1 cellular context compared by ENCODE assay signal in the genomic region with DNA sequence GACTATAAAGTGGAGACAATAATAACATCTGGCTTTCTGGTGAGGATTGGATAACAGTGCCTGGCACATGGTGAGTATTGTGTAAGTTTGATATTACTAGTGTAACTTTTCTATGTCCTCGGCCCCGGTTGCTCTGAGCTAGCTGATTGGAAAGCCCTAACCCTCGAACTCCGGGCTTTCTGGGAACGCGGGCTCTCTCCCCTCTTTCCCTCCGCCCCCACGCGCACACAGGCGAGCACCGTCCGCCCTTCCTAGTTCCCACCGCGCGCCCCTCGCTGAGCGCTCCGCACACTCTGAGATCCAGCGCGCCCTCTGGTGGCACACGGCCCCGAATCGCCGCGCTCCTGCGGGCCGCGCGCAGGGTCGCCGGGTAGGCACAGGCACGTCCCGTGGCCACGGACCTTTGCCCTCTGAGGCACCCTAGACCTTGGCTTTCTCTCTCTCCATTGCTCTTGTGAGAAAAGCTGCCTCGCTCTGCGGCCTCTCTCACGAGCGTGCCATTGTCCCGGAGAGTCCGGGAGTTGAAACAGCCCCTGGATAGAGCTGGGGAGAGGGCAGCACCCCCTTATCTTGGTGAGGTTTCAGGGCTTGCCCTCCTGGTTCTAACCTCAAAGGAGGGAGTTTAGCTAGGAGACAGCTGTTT.
TF ChIP-seq lines count a peak whose summit lies in the region.

No MANE protein-coding gene starts in this region.

TF ChIP-seq in HepG2, 621 proteins besides CTCF, POLR2A, EP300 and RAD21 (continued from another document and continues in another):
- TF ChIP-seq ZNF703 (CRISPR knock-in tag; IDR thresholded peaks at IDR 0.05; ENCODE audit: borderline replicate concordance) (no peak), TSC22D2 (CRISPR knock-in tag; IDR thresholded peaks at IDR 0.05; ENCODE audit: borderline replicate concordance) (peak; percentile 64; the same call in 1 of the 2 replicates), RELA (CRISPR knock-in tag; IDR thresholded peaks at IDR 0.05) (0 out of 2 replicates have a peak, but pooled peaks have one; percentile 31), HOXA3 (CRISPR knock-in tag; IDR thresholded peaks at IDR 0.05) (peak; percentile 48; the same call in 1 of the 2 replicates), ZSCAN9 (CRISPR knock-in tag; IDR thresholded peaks at IDR 0.05; ENCODE audit: borderline replicate concordance) (no peak), ZNF350 (CRISPR knock-in tag; IDR thresholded peaks at IDR 0.05; ENCODE audit: borderline replicate concordance, low read depth) (peak; percentile 78), ZNF761 (CRISPR knock-in tag; conservative IDR thresholded peaks at IDR 0.05) (0 out of 2 replicates have a peak, but pooled peaks have one; percentile 52), CBX5 (CRISPR knock-in tag; IDR thresholded peaks at IDR 0.05; ENCODE audit: borderline replicate concordance) (peak; percentile 64; the same call in 1 of the 2 replicates), ZNF121 (CRISPR knock-in tag; IDR thresholded peaks at IDR 0.05) (peak; percentile 91), YY1 (IDR thresholded peaks at IDR 0.05; ENCODE audit: insufficient read depth, insufficient replicate concordance, low read depth, low read length) (peak; percentile 37), HDAC1 (CRISPR knock-in tag; IDR thresholded peaks at IDR 0.05) (peak; percentile 61), ZC3H13 (CRISPR knock-in tag; IDR thresholded peaks at IDR 0.05) (0 out of 2 replicates have a peak, but pooled peaks have one; percentile 46), BHLHE40 (IDR thresholded peaks at IDR 0.05; ENCODE audit: low read length) (peak; percentile 38; the same call in 1 of the 2 replicates), RXRA (CRISPR knock-in tag; IDR thresholded peaks at IDR 0.05) (peak; percentile 41; the same call in 1 of the 2 replicates), ZNF781 (CRISPR knock-in tag; IDR thresholded peaks at IDR 0.05; ENCODE audit: borderline replicate concordance, not compliant biosample characterization) (peak; percentile 60), SP5 (CRISPR knock-in tag; IDR thresholded peaks at IDR 0.05; ENCODE audit: borderline replicate concordance, low read depth) (0 out of 2 replicates have a peak, but pooled peaks have one; percentile 28), ZKSCAN5 (CRISPR knock-in tag; IDR thresholded peaks at IDR 0.05) (no peak), MAZ (IDR thresholded peaks at IDR 0.05; ENCODE audit: borderline replicate concordance, low read depth, low read length) (no peak), MAZ (CRISPR knock-in tag; IDR thresholded peaks at IDR 0.05; ENCODE audit: low read depth) (peak; percentile 72; the same call in 1 of the 2 replicates), SOX13 (IDR thresholded peaks at IDR 0.05) (no peak), SOX13 (CRISPR knock-in tag; conservative IDR thresholded peaks at IDR 0.05 in 1 of 2, IDR thresholded peaks at IDR 0.05 in 1 of 2) (peak in 1 of 2 experiments; percentile 46; a peak in 1 of 4 replicates), SSRP1 (CRISPR knock-in tag; IDR thresholded peaks at IDR 0.05) (no peak), ZNF589 (CRISPR knock-in tag; conservative IDR thresholded peaks at IDR 0.05) (peak; percentile 62; the same call in 1 of the 2 replicates), FOXA1 (IDR thresholded peaks at IDR 0.05) (no peak), FOXA1 (CRISPR knock-in tag; IDR thresholded peaks at IDR 0.05) (0 out of 2 replicates have a peak, but pooled peaks have one; percentile 28), FOSL2 (CRISPR knock-in tag; IDR thresholded peaks at IDR 0.05) (peak; percentile 52), MXD4 (CRISPR knock-in tag; IDR thresholded peaks at IDR 0.05) (0 out of 2 replicates have a peak, but pooled peaks have one; percentile 51), ZMYM4 (CRISPR knock-in tag; IDR thresholded peaks at IDR 0.05) (peak; percentile 93)
- TF ChIP-seq, protein P1, sequence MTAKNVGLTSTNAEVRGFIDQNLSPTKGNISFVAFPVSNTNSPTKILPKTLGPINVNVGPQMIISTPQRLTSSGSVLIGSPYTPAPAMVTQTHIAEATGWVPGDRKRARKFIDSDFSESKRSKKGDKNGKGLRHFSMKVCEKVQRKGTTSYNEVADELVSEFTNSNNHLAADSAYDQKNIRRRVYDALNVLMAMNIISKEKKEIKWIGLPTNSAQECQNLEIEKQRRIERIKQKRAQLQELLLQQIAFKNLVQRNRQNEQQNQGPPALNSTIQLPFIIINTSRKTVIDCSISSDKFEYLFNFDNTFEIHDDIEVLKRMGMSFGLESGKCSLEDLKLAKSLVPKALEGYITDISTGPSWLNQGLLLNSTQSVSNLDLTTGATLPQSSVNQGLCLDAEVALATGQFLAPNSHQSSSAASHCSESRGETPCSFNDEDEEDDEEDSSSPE (CRISPR knock-in tag; IDR thresholded peaks at IDR 0.05) = peak; percentile 49; the same call in 1 of the 2 replicates
- TF ChIP-seq, protein P2, sequence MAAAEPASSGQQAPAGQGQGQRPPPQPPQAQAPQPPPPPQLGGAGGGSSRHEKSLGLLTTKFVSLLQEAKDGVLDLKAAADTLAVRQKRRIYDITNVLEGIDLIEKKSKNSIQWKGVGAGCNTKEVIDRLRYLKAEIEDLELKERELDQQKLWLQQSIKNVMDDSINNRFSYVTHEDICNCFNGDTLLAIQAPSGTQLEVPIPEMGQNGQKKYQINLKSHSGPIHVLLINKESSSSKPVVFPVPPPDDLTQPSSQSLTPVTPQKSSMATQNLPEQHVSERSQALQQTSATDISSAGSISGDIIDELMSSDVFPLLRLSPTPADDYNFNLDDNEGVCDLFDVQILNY (CRISPR knock-in tag; conservative IDR thresholded peaks at IDR 0.05) = no peak
- TF ChIP-seq, protein P3, sequence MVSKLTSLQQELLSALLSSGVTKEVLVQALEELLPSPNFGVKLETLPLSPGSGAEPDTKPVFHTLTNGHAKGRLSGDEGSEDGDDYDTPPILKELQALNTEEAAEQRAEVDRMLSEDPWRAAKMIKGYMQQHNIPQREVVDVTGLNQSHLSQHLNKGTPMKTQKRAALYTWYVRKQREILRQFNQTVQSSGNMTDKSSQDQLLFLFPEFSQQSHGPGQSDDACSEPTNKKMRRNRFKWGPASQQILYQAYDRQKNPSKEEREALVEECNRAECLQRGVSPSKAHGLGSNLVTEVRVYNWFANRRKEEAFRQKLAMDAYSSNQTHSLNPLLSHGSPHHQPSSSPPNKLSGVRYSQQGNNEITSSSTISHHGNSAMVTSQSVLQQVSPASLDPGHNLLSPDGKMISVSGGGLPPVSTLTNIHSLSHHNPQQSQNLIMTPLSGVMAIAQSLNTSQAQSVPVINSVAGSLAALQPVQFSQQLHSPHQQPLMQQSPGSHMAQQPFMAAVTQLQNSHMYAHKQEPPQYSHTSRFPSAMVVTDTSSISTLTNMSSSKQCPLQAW (CRISPR knock-in tag; IDR thresholded peaks at IDR 0.05) = peak; percentile 63; the same call in 1 of the 2 replicates
- TF ChIP-seq, protein P4, sequence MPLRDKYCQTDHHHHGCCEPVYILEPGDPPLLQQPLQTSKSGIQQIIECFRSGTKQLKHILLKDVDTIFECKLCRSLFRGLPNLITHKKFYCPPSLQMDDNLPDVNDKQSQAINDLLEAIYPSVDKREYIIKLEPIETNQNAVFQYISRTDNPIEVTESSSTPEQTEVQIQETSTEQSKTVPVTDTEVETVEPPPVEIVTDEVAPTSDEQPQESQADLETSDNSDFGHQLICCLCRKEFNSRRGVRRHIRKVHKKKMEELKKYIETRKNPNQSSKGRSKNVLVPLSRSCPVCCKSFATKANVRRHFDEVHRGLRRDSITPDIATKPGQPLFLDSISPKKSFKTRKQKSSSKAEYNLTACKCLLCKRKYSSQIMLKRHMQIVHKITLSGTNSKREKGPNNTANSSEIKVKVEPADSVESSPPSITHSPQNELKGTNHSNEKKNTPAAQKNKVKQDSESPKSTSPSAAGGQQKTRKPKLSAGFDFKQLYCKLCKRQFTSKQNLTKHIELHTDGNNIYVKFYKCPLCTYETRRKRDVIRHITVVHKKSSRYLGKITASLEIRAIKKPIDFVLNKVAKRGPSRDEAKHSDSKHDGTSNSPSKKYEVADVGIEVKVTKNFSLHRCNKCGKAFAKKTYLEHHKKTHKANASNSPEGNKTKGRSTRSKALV (CRISPR knock-in tag; IDR thresholded peaks at IDR 0.05) = peak; percentile 90
- TF ChIP-seq, protein P5, sequence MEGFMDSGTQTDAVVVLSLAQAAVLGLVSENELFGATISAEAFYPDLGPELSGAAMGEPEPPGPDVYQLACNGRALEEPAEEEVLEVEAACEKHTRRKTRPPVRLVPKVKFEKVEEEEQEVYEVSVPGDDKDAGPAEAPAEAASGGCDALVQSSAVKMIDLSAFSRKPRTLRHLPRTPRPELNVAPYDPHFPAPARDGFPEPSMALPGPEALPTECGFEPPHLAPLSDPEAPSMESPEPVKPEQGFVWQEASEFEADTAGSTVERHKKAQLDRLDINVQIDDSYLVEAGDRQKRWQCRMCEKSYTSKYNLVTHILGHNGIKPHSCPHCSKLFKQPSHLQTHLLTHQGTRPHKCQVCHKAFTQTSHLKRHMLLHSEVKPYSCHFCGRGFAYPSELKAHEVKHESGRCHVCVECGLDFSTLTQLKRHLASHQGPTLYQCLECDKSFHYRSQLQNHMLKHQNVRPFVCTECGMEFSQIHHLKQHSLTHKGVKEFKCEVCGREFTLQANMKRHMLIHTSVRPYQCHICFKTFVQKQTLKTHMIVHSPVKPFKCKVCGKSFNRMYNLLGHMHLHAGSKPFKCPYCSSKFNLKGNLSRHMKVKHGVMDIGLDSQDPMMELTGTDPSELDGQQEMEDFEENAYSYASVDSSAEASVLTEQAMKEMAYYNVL (CRISPR knock-in tag; IDR thresholded peaks at IDR 0.05; ENCODE audit: borderline replicate concordance) = peak; percentile 38; the same call in 1 of the 2 replicates
- TF ChIP-seq, protein P6, sequence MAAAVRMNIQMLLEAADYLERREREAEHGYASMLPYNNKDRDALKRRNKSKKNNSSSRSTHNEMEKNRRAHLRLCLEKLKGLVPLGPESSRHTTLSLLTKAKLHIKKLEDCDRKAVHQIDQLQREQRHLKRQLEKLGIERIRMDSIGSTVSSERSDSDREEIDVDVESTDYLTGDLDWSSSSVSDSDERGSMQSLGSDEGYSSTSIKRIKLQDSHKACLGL (CRISPR knock-in tag; IDR thresholded peaks at IDR 0.05) = peak; percentile 45; the same call in 1 of the 2 replicates
- TF ChIP-seq, protein P7, sequence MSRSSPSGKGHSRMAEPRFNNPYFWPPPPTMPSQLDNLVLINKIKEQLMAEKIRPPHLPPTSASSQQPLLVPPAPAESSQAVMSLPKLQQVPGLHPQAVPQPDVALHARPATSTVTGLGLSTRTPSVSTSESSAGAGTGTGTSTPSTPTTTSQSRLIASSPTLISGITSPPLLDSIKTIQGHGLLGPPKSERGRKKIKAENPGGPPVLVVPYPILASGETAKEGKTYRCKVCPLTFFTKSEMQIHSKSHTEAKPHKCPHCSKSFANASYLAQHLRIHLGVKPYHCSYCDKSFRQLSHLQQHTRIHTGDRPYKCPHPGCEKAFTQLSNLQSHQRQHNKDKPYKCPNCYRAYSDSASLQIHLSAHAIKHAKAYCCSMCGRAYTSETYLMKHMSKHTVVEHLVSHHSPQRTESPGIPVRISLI (CRISPR knock-in tag; IDR thresholded peaks at IDR 0.05; ENCODE audit: borderline replicate concordance) = no peak
- TF ChIP-seq, protein P8, sequence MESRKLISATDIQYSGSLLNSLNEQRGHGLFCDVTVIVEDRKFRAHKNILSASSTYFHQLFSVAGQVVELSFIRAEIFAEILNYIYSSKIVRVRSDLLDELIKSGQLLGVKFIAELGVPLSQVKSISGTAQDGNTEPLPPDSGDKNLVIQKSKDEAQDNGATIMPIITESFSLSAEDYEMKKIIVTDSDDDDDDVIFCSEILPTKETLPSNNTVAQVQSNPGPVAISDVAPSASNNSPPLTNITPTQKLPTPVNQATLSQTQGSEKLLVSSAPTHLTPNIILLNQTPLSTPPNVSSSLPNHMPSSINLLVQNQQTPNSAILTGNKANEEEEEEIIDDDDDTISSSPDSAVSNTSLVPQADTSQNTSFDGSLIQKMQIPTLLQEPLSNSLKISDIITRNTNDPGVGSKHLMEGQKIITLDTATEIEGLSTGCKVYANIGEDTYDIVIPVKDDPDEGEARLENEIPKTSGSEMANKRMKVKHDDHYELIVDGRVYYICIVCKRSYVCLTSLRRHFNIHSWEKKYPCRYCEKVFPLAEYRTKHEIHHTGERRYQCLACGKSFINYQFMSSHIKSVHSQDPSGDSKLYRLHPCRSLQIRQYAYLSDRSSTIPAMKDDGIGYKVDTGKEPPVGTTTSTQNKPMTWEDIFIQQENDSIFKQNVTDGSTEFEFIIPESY (CRISPR knock-in tag; IDR thresholded peaks at IDR 0.05) = no peak
- TF ChIP-seq, protein P9, sequence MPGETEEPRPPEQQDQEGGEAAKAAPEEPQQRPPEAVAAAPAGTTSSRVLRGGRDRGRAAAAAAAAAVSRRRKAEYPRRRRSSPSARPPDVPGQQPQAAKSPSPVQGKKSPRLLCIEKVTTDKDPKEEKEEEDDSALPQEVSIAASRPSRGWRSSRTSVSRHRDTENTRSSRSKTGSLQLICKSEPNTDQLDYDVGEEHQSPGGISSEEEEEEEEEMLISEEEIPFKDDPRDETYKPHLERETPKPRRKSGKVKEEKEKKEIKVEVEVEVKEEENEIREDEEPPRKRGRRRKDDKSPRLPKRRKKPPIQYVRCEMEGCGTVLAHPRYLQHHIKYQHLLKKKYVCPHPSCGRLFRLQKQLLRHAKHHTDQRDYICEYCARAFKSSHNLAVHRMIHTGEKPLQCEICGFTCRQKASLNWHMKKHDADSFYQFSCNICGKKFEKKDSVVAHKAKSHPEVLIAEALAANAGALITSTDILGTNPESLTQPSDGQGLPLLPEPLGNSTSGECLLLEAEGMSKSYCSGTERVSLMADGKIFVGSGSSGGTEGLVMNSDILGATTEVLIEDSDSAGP (CRISPR knock-in tag; IDR thresholded peaks at IDR 0.05; ENCODE audit: borderline replicate concordance) = peak; percentile 61; the same call in 1 of the 2 replicates
- TF ChIP-seq, protein P10, sequence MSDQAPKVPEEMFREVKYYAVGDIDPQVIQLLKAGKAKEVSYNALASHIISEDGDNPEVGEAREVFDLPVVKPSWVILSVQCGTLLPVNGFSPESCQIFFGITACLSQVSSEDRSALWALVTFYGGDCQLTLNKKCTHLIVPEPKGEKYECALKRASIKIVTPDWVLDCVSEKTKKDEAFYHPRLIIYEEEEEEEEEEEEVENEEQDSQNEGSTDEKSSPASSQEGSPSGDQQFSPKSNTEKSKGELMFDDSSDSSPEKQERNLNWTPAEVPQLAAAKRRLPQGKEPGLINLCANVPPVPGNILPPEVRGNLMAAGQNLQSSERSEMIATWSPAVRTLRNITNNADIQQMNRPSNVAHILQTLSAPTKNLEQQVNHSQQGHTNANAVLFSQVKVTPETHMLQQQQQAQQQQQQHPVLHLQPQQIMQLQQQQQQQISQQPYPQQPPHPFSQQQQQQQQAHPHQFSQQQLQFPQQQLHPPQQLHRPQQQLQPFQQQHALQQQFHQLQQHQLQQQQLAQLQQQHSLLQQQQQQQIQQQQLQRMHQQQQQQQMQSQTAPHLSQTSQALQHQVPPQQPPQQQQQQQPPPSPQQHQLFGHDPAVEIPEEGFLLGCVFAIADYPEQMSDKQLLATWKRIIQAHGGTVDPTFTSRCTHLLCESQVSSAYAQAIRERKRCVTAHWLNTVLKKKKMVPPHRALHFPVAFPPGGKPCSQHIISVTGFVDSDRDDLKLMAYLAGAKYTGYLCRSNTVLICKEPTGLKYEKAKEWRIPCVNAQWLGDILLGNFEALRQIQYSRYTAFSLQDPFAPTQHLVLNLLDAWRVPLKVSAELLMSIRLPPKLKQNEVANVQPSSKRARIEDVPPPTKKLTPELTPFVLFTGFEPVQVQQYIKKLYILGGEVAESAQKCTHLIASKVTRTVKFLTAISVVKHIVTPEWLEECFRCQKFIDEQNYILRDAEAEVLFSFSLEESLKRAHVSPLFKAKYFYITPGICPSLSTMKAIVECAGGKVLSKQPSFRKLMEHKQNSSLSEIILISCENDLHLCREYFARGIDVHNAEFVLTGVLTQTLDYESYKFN (CRISPR knock-in tag; conservative IDR thresholded peaks at IDR 0.05) = 0 out of 2 replicates have a peak, but pooled peaks have one; percentile 31
